ENCODE assay signal across 10 cellular contexts in genomic region chr9:6632516-6633328, GRCh38. TPM values are rescaled to one million over a fixed set of nuclear protein-coding genes. Genes with fewer than 3 reads are reported as not detected.
A peak's percentile ranks its signal among the peaks of the same experiment; 100 is the strongest.
DNase-seq lines count a peak whose midpoint lies in the region; ATAC-seq and TF ChIP-seq lines count a peak whose summit lies in the region.
"Had no signal": no experiment of that assay in that cellular context is flagged by ENCODE, and none has a peak within 500 bp of the region (broad histone marks: within the 10 kb centered on the region; RNA-seq: fewer than 3 reads in every experiment).

No MANE protein-coding gene starts in this region.

- H3K27ac ChIP-seq in trophoblast cell (ENCODE audit: low read depth, low read length) (no peak overlapping the region), gastrocnemius medialis (no peak overlapping the region)
- H3K27ac ChIP-seq: upper lobe of right lung had no signal

- H3K36me3 ChIP-seq in trophoblast cell (ENCODE audit: control insufficient read depth in 1 of 2, insufficient read depth in 2 of 2, low read length in 2 of 2) (peaks cover 0 to 3% of the 10 kb centered on the region in 2 experiments), gastrocnemius medialis (no peaks in the 10 kb centered on the region)
- H3K36me3 ChIP-seq: HAP-1, upper lobe of right lung had no signal

- ATAC-seq in GM18907 (IDR thresholded peaks at IDR 0.05; ENCODE audit: unreplicated experiment) (peak; percentile 98), HG02623 (IDR thresholded peaks at IDR 0.05; ENCODE audit: unreplicated experiment) (peak; percentile 92), gastrocnemius medialis (no peak)
- ATAC-seq: upper lobe of right lung had no signal

- H3K18ac ChIP-seq in trophoblast cell (ENCODE audit: low read length), result no peak overlapping the region

- peaks cover 6% of the 10 kb centered on the region for H3K79me2 ChIP-seq in trophoblast cell (ENCODE audit: control insufficient read depth, insufficient read depth, low read length, poor library complexity)

- no peak overlapping the region for H3K23ac ChIP-seq in trophoblast cell (ENCODE audit: low read length)

- peak overlapping the region; percentile 40 for H3K4ac ChIP-seq in trophoblast cell (ENCODE audit: low read depth, low read length)

- peaks cover 20 to 33% (median 26%) of the 10 kb centered on the region in 3 donors for H3K4me1 Mint-ChIP-seq in IgD-negative memory B cell

- peaks cover 1% of the 10 kb centered on the region for H3K36me3 Mint-ChIP-seq in IgD-negative memory B cell

- no peak overlapping the region for H4K91ac ChIP-seq in trophoblast cell (ENCODE audit: low read depth, low read length)

- H3K27me3 ChIP-seq in trophoblast cell (ENCODE audit: insufficient read depth, low read length), result no peaks in the 10 kb centered on the region
- no peaks in the 10 kb centered on the region for H3K27me3 ChIP-seq in gastrocnemius medialis
- H3K27me3 ChIP-seq: upper lobe of right lung had no signal

- H3K4me2 ChIP-seq in trophoblast cell (ENCODE audit: low read length), result no peak overlapping the region

- no peak overlapping the region for H2AK5ac ChIP-seq in trophoblast cell (ENCODE audit: low read length)

- H3K79me1 ChIP-seq in trophoblast cell (ENCODE audit: low read length), result peaks cover 7% of the 10 kb centered on the region

- no peak for TF ChIP-seq POLR2A in gastrocnemius medialis (IDR thresholded peaks at IDR 0.05)

- intact Hi-C loops in gastrocnemius medialis (cut with DNase I; ENCODE audit: low total_unique reads), result no loop called here

- H2BK12ac ChIP-seq in trophoblast cell (ENCODE audit: low read length), result no peak overlapping the region

- peaks cover 9% of the 10 kb centered on the region for H3K27me3 Mint-ChIP-seq in IgD-negative memory B cell

- peaks cover 0 to 1% (median 0%) of the 10 kb centered on the region in 3 donors for H3K9me3 Mint-ChIP-seq in IgD-negative memory B cell

- H2AFZ ChIP-seq in trophoblast cell (ENCODE audit: insufficient read depth, low read length, poor library complexity), result no peak overlapping the region

- H3K9ac ChIP-seq in trophoblast cell (ENCODE audit: low read length), result peak overlapping the region; percentile 18

- H2BK5ac ChIP-seq in trophoblast cell (ENCODE audit: low read depth, low read length, poor library complexity), result no peak overlapping the region

- no peak overlapping the region for H4K8ac ChIP-seq in trophoblast cell (ENCODE audit: low read depth, low read length)

- H2BK120ac ChIP-seq in trophoblast cell (ENCODE audit: insufficient read depth, low read length, poor library complexity), result no peak overlapping the region

- no peak overlapping the region for H3K14ac ChIP-seq in trophoblast cell (ENCODE audit: low read length)

- H3K4me3 ChIP-seq in trophoblast cell (ENCODE audit: low read depth, low read length) (no peak overlapping the region), gastrocnemius medialis (no peak overlapping the region)
- H3K4me3 ChIP-seq: HAP-1, upper lobe of right lung had no signal

- H3K27ac Mint-ChIP-seq in IgD-negative memory B cell, result peak overlapping the region in 1 of 3 donors; percentile 28

- no peak for DNase-seq in trophoblast cell
- DNase-seq in gastrocnemius medialis, result no peak
- DNase-seq in NCI-H526 treated with DMSO at 0.1 percent for 48 hours (lab: John Stamatoyannopoulos, UW), result no peak
- no peak for DNase-seq in NCI-H2081 (lab: John Stamatoyannopoulos, UW)
- no peak for DNase-seq in mucosa of gallbladder (ENCODE audit: low spot score)
- DNase-seq: upper lobe of right lung had no signal

- H3K4me1 ChIP-seq in trophoblast cell (ENCODE audit: control insufficient read depth in 1 of 2, insufficient read depth in 2 of 2, low read length in 2 of 2) (peaks cover 0 to 14% of the 10 kb centered on the region in 2 experiments), gastrocnemius medialis (no peaks in the 10 kb centered on the region)
- H3K4me1 ChIP-seq: HAP-1, upper lobe of right lung had no signal

- WGBS in trophoblast cell (ENCODE audit: extremely low coverage, insufficient coverage, insufficient read length), result no CpG with 5 or more reads among the region's 22 CpGs

- H3K4me3 Mint-ChIP-seq in IgD-negative memory B cell, result peak overlapping the region in 3 of 4 donors; percentile 56 to 85 (median 63)

- no peak overlapping the region for H4K12ac ChIP-seq in trophoblast cell (ENCODE audit: low read depth, low read length)

- TF ChIP-seq CTCF in gastrocnemius medialis (IDR thresholded peaks at IDR 0.05 in 4 of 5, conservative IDR thresholded peaks at IDR 0.05 in 1 of 5), result no peak

- in situ Hi-C loops in gastrocnemius medialis (cut with MboI; ENCODE audit: low sequenced_read_pairs in 4 of 4), result no loop called here

- H3K9me3 ChIP-seq in trophoblast cell (ENCODE audit: insufficient read depth, low read depth, low read length) (peaks cover 3% of the 10 kb centered on the region), gastrocnemius medialis (no peaks in the 10 kb centered on the region)
- H3K9me3 ChIP-seq: HAP-1, upper lobe of right lung had no signal

RNA-seq across cellular contexts. Expression of gene GLDC, which starts 12.8 kb away (rescaled TPM):
- 1.0 TPM for polyA plus RNA-seq in IgD-negative memory B cell
- polyA plus RNA-seq in trophoblast cell (2013), result 27.7 and 29.6 TPM in 2 replicates
- under 1 TPM; 0.31 to 1.00 (median 0.47) TPM for total RNA-seq in gastrocnemius medialis
- 6.4 TPM for total RNA-seq in mucosa of gallbladder

Comparison
In these comparisons a context has a peak if more than half of its experiments do, and no peak if none do; other contexts are left out.
1. ATAC-seq: peak in GM18907 (single experiment) and HG02623 (single experiment); none in gastrocnemius medialis (0 of 2).